Comparison of ENCODE assay signal across 8 cellular contexts in the genomic region with DNA sequence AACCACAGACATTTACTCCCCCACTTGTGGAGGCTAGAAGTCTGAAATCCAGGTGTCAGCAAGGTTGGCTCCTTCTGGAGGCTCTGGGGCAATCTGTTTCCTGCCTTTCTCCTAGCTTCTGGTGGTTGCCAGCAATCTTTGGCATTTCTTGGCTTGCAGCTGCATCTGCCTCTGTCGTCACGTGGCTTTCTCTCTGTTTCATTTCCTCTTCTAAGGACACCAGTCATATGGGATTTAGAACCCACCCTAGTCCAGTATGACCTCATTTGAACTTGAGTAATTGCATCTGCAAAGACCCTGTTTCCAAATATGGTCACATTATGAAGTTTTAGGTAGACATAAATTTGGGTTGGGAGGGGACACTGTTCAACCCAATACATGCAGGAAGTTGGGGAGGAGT. TPM values are rescaled to one million over a fixed set of nuclear protein-coding genes. Genes with fewer than 3 reads are reported as not detected.
DNase-seq lines count a peak whose midpoint lies in the region; ATAC-seq and TF ChIP-seq lines count a peak whose summit lies in the region.

No MANE protein-coding gene starts in this region.

- ATAC-seq in memory B cell (ENCODE audit: low read depth) (peak; percentile 88), HG02623 (IDR thresholded peaks at IDR 0.05; ENCODE audit: unreplicated experiment) (no peak)

- intact Hi-C loops in MCF 10A (cut with micrococcal nuclease) = loop anchor here (5.0 kb wide), 1 partner anchor 39 kb away; no protein-coding TSS in a partner anchor

- H3K9me3 Mint-ChIP-seq in MCF 10A (ENCODE audit: unreplicated experiment) (no peaks in the 10 kb centered on the region), memory B cell (no peaks in the 10 kb centered on the region)

- H3K4me3 ChIP-seq in HUES6 (ENCODE audit: low read depth, low read length) = peak overlapping the region; percentile 7; the same call in 1 of the 2 replicates

- no peak for TF ChIP-seq CTCF in MCF 10A (IDR thresholded peaks at IDR 0.05; ENCODE audit: unreplicated experiment)

- H3K27ac Mint-ChIP-seq in MCF 10A (ENCODE audit: low read depth, unreplicated experiment) (peak overlapping the region; percentile 63), memory B cell (peak overlapping the region; percentile 15)

- H3K4me1 Mint-ChIP-seq in MCF 10A (ENCODE audit: insufficient read depth, unreplicated experiment) (peaks cover 40% of the 10 kb centered on the region), memory B cell (peaks cover 19% of the 10 kb centered on the region)

- H3K27me3 Mint-ChIP-seq in MCF 10A (ENCODE audit: insufficient read depth, unreplicated experiment) (no peaks in the 10 kb centered on the region), memory B cell (peaks cover 1% of the 10 kb centered on the region)

- H3K9me3 ChIP-seq in HUES6 (ENCODE audit: control insufficient read depth, insufficient read depth, low read depth, low read length) = no peaks in the 10 kb centered on the region

- H3K36me3 Mint-ChIP-seq in MCF 10A (ENCODE audit: insufficient read depth, unreplicated experiment) (no peaks in the 10 kb centered on the region), memory B cell (no peaks in the 10 kb centered on the region)

- CTCF ChIA-PET in MCF 10A (lab: Yijun Ruan, JAX) = interaction anchor here (0.5 to 7.8 kb wide), 9 partner anchors 11 to 655 kb away, joined by 3 to 66 read pairs (median 3); a partner anchor contains a TSS

- H3K4me3 Mint-ChIP-seq in MCF 10A (ENCODE audit: unreplicated experiment) (no peak overlapping the region), memory B cell (no peak overlapping the region)

- no TSS peak for BruUV-seq in MCF 10A (replicated peaks; lab: Mats Ljungman, UMichigan)

- DNase-seq in GF-D8 (lab: John Stamatoyannopoulos, UW) (peak; percentile 31), MCF 10A (ENCODE audit: unreplicated experiment) (peak; percentile 82), memory B cell (ENCODE audit: low spot score in 2 of 2) (peak; percentile 32 to 58), NCI-H345 treated with DMSO at 0.1 percent for 48 hours (lab: John Stamatoyannopoulos, UW; ENCODE audit: unreplicated experiment) (no peak), NCI-H748 (lab: John Stamatoyannopoulos, UW; ENCODE audit: unreplicated experiment) (no peak)
- no peak for DNase-seq in stimulated activated CD4-positive, alpha-beta T cell treated with anti-CD3 and anti-CD28 coated beads, Interleukin-1b, Interleukin-23, amount 100 ng/mL, for 48 hours

- H3K36me3 ChIP-seq in HUES6 (ENCODE audit: control insufficient read depth, insufficient read depth, low read length) = no peaks in the 10 kb centered on the region

- POLR2A ChIA-PET in MCF 10A (lab: Yijun Ruan, JAX) = interaction anchor here (0.6 to 6.0 kb wide), 15 partner anchors 12 to 312 kb away, joined by 3 to 80 read pairs (median 4); a partner anchor contains a TSS

- H3K9ac ChIP-seq in HUES6 (ENCODE audit: low read length) = no peak overlapping the region

- peaks cover 34% of the 10 kb centered on the region for H3K4me1 ChIP-seq in HUES6 (ENCODE audit: control insufficient read depth, insufficient read depth, low read length)

- peaks cover 79% of the 10 kb centered on the region for H3K27me3 ChIP-seq in HUES6 (ENCODE audit: control insufficient read depth, insufficient read depth, low read length)

- H3K27ac ChIP-seq in HUES6 (ENCODE audit: low read depth, low read length) = no peak overlapping the region

RNA-seq across cellular contexts. Expression of a gene that starts 56.2 kb away (rescaled TPM):
- total RNA-seq in MCF 10A (2022) = 6.7 and 10.1 TPM in 2 replicates

Comparison
In these comparisons a context has a peak if more than half of its experiments do, and no peak if none do; other contexts are left out.
1. DNase-seq: peak in GF-D8 (single experiment), MCF 10A (single experiment) and memory B cell (2 of 2); none in stimulated activated CD4-positive, alpha-beta T cell treated with anti-CD3 and anti-CD28 coated beads, Interleukin-1b, Interleukin-23, amount 100 ng/mL, for 48 hours (single experiment), NCI-H345 treated with DMSO at 0.1 percent for 48 hours (single experiment) and NCI-H748 (single experiment).